In the genomic region with DNA sequence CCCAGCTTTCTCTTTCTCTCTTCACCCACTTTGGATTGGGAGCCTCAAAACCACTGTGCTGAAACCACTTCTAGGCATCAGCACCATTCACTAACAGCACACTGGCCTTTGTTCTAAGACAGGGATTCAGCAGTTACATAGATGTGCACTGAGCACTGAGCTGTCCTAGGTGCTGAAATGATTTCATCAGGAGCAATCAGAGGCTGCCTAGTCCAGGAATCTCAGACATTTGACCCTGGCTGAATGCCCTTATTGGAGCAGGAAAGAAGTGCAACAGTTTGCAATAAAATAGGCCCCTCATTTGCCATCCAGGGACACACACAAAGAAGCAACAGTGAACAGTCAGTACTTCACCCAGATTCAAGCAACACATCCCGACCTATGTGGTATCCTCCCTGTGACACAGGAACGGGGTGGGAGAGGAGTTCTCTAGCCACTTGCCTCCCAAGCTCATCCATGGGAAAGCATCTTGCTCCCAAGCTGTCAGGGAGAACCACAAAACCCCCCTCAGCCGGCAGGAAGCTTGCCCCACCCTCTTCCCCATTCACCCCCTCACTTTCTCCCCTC, we compare ENCODE assay signal across 2 cellular contexts.
A peak's percentile ranks its signal among the peaks of the same experiment; 100 is the strongest.
TF ChIP-seq lines count a peak whose summit lies in the region.

No MANE protein-coding gene starts in this region.

TF ChIP-seq in K562, 482 proteins besides CTCF, POLR2A, EP300 and RAD21 (continued from another document and continues in another):
- TF ChIP-seq EHMT2 (IDR thresholded peaks at IDR 0.05) (peak; percentile 98), SP1 (CRISPR knock-in tag; IDR thresholded peaks at IDR 0.05) (no peak), NR2C1 (IDR thresholded peaks at IDR 0.05) (no peak), NR2C1 (tag; IDR thresholded peaks at IDR 0.05) (no peak), SAFB (IDR thresholded peaks at IDR 0.05; ENCODE audit: borderline replicate concordance, low read depth, low read length) (no peak), CEBPG (CRISPR knock-in tag; IDR thresholded peaks at IDR 0.05) (no peak), CEBPG (tag; conservative IDR thresholded peaks at IDR 0.05 in 1 of 2, IDR thresholded peaks at IDR 0.05 in 1 of 2) (no peak), HDAC1 (IDR thresholded peaks at IDR 0.05) (no peak), HMG20B (CRISPR knock-in tag; IDR thresholded peaks at IDR 0.05) (no peak), POU5F1 (IDR thresholded peaks at IDR 0.05; ENCODE audit: borderline replicate concordance, low read depth, low read length, partially characterized antibody) (no peak), ZNF717 (CRISPR knock-in tag; IDR thresholded peaks at IDR 0.05) (no peak), CHCHD3 (CRISPR knock-in tag; IDR thresholded peaks at IDR 0.05) (no peak), ZNF695 (CRISPR knock-in tag; IDR thresholded peaks at IDR 0.05) (no peak), PURB (CRISPR knock-in tag; IDR thresholded peaks at IDR 0.05; ENCODE audit: low read depth) (no peak)
- TF ChIP-seq, protein P1, sequence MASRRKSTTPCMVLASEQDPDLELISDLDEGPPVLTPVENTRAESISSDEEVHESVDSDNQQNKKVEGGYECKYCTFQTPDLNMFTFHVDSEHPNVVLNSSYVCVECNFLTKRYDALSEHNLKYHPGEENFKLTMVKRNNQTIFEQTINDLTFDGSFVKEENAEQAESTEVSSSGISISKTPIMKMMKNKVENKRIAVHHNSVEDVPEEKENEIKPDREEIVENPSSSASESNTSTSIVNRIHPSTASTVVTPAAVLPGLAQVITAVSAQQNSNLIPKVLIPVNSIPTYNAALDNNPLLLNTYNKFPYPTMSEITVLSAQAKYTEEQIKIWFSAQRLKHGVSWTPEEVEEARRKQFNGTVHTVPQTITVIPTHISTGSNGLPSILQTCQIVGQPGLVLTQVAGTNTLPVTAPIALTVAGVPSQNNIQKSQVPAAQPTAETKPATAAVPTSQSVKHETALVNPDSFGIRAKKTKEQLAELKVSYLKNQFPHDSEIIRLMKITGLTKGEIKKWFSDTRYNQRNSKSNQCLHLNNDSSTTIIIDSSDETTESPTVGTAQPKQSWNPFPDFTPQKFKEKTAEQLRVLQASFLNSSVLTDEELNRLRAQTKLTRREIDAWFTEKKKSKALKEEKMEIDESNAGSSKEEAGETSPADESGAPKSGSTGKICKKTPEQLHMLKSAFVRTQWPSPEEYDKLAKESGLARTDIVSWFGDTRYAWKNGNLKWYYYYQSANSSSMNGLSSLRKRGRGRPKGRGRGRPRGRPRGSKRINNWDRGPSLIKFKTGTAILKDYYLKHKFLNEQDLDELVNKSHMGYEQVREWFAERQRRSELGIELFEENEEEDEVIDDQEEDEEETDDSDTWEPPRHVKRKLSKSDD (conservative IDR thresholded peaks at IDR 0.05; ENCODE audit: low read length), result no peak

TF ChIP-seq in HepG2, 621 proteins besides CTCF, POLR2A, EP300 and RAD21 (continued from another document and continues in another):
- TF ChIP-seq, protein P2, sequence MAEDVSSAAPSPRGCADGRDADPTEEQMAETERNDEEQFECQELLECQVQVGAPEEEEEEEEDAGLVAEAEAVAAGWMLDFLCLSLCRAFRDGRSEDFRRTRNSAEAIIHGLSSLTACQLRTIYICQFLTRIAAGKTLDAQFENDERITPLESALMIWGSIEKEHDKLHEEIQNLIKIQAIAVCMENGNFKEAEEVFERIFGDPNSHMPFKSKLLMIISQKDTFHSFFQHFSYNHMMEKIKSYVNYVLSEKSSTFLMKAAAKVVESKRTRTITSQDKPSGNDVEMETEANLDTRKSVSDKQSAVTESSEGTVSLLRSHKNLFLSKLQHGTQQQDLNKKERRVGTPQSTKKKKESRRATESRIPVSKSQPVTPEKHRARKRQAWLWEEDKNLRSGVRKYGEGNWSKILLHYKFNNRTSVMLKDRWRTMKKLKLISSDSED (CRISPR knock-in tag; IDR thresholded peaks at IDR 0.05), result no peak
- TF ChIP-seq MAZ (IDR thresholded peaks at IDR 0.05; ENCODE audit: borderline replicate concordance, low read depth, low read length) (no peak), MAZ (CRISPR knock-in tag; IDR thresholded peaks at IDR 0.05; ENCODE audit: low read depth) (peak; percentile 56; the same call in 1 of the 2 replicates), HHEX (CRISPR knock-in tag; IDR thresholded peaks at IDR 0.05) (no peak), NR2F1 (CRISPR knock-in tag; IDR thresholded peaks at IDR 0.05) (peak; percentile 51 to 65; a peak in 3 of 4 replicates), TSC22D2 (CRISPR knock-in tag; IDR thresholded peaks at IDR 0.05; ENCODE audit: borderline replicate concordance) (peak; percentile 99), MEIS2 (CRISPR knock-in tag; IDR thresholded peaks at IDR 0.05) (peak; percentile 94), ISL2 (CRISPR knock-in tag; IDR thresholded peaks at IDR 0.05) (peak; percentile 72), MEF2D (CRISPR knock-in tag; IDR thresholded peaks at IDR 0.05) (peak; percentile 93), SOX13 (IDR thresholded peaks at IDR 0.05) (no peak), SOX13 (CRISPR knock-in tag; conservative IDR thresholded peaks at IDR 0.05 in 1 of 2, IDR thresholded peaks at IDR 0.05 in 1 of 2) (peak in 1 of 2 experiments; percentile 70; a peak in 2 of 4 replicates), ZNF224 (CRISPR knock-in tag; IDR thresholded peaks at IDR 0.05) (no peak), ZNF326 (CRISPR knock-in tag; IDR thresholded peaks at IDR 0.05; ENCODE audit: borderline replicate concordance) (peak; percentile 76; the same call in 1 of the 2 replicates), ZNF547 (CRISPR knock-in tag; IDR thresholded peaks at IDR 0.05) (peak; percentile 88; the same call in 1 of the 2 replicates), WIZ (CRISPR knock-in tag; IDR thresholded peaks at IDR 0.05) (peak; percentile 100), ZFP1 (CRISPR knock-in tag; IDR thresholded peaks at IDR 0.05) (peak; percentile 95), FOXM1 (CRISPR knock-in tag; IDR thresholded peaks at IDR 0.05) (peak; percentile 76; the same call in 1 of the 2 replicates), ZNF34 (CRISPR knock-in tag; IDR thresholded peaks at IDR 0.05; ENCODE audit: borderline replicate concordance) (no peak), HNRNPUL1 (IDR thresholded peaks at IDR 0.05; ENCODE audit: low read depth, low read length) (no peak), PRMT3 (CRISPR knock-in tag; IDR thresholded peaks at IDR 0.05; ENCODE audit: borderline replicate concordance, low read depth) (no peak), NCOA2 (CRISPR knock-in tag; IDR thresholded peaks at IDR 0.05) (peak; percentile 79), SNAPC2 (CRISPR knock-in tag; IDR thresholded peaks at IDR 0.05) (peak; percentile 74), MAFK (conservative IDR thresholded peaks at IDR 0.05 in 1 of 2, IDR thresholded peaks at IDR 0.05 in 1 of 2; ENCODE audit: low read length in 2 of 2) (peak in 1 of 2 experiments; percentile 28; a peak in 2 of 4 replicates), ZSCAN30 (CRISPR knock-in tag; IDR thresholded peaks at IDR 0.05) (no peak), HES4 (CRISPR knock-in tag; IDR thresholded peaks at IDR 0.05; ENCODE audit: borderline replicate concordance) (peak; percentile 84), SETDB1 (CRISPR knock-in tag; IDR thresholded peaks at IDR 0.05; ENCODE audit: borderline replicate concordance) (no peak), GATA4 (IDR thresholded peaks at IDR 0.05; ENCODE audit: borderline replicate concordance, low read depth) (no peak), ZNF720 (CRISPR knock-in tag; IDR thresholded peaks at IDR 0.05) (peak; percentile 96; the same call in 1 of the 2 replicates), HNF4A (CRISPR knock-in tag; IDR thresholded peaks at IDR 0.05) (peak; percentile 52; the same call in 1 of the 2 replicates), SMAD9 (CRISPR knock-in tag; IDR thresholded peaks at IDR 0.05) (0 out of 2 replicates have a peak, but pooled peaks have one; percentile 63), ZNF138 (CRISPR knock-in tag; IDR thresholded peaks at IDR 0.05; ENCODE audit: low read depth) (peak; percentile 71; the same call in 1 of the 2 replicates)
- TF ChIP-seq, protein P3, sequence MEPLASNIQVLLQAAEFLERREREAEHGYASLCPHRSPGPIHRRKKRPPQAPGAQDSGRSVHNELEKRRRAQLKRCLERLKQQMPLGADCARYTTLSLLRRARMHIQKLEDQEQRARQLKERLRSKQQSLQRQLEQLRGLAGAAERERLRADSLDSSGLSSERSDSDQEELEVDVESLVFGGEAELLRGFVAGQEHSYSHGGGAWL (CRISPR knock-in tag; IDR thresholded peaks at IDR 0.05), result peak; percentile 59; the same call in 1 of the 2 replicates
- TF ChIP-seq, protein P4, sequence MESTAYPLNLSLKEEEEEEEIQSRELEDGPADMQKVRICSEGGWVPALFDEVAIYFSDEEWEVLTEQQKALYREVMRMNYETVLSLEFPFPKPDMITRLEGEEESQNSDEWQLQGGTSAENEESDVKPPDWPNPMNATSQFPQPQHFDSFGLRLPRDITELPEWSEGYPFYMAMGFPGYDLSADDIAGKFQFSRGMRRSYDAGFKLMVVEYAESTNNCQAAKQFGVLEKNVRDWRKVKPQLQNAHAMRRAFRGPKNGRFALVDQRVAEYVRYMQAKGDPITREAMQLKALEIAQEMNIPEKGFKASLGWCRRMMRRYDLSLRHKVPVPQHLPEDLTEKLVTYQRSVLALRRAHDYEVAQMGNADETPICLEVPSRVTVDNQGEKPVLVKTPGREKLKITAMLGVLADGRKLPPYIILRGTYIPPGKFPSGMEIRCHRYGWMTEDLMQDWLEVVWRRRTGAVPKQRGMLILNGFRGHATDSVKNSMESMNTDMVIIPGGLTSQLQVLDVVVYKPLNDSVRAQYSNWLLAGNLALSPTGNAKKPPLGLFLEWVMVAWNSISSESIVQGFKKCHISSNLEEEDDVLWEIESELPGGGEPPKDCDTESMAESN (CRISPR knock-in tag; conservative IDR thresholded peaks at IDR 0.05), result peak; percentile 100
- TF ChIP-seq, protein P5, sequence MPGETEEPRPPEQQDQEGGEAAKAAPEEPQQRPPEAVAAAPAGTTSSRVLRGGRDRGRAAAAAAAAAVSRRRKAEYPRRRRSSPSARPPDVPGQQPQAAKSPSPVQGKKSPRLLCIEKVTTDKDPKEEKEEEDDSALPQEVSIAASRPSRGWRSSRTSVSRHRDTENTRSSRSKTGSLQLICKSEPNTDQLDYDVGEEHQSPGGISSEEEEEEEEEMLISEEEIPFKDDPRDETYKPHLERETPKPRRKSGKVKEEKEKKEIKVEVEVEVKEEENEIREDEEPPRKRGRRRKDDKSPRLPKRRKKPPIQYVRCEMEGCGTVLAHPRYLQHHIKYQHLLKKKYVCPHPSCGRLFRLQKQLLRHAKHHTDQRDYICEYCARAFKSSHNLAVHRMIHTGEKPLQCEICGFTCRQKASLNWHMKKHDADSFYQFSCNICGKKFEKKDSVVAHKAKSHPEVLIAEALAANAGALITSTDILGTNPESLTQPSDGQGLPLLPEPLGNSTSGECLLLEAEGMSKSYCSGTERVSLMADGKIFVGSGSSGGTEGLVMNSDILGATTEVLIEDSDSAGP (CRISPR knock-in tag; IDR thresholded peaks at IDR 0.05; ENCODE audit: borderline replicate concordance), result no peak; the same call in 1 of the 2 replicates
- TF ChIP-seq, protein P6, sequence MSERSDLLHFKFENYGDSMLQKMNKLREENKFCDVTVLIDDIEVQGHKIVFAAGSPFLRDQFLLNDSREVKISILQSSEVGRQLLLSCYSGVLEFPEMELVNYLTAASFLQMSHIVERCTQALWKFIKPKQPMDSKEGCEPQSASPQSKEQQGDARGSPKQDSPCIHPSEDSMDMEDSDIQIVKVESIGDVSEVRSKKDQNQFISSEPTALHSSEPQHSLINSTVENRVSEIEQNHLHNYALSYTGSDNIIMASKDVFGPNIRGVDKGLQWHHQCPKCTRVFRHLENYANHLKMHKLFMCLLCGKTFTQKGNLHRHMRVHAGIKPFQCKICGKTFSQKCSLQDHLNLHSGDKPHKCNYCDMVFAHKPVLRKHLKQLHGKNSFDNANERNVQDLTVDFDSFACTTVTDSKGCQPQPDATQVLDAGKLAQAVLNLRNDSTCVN (CRISPR knock-in tag; IDR thresholded peaks at IDR 0.05; ENCODE audit: borderline replicate concordance), result peak; percentile 89
- TF ChIP-seq, protein P7, sequence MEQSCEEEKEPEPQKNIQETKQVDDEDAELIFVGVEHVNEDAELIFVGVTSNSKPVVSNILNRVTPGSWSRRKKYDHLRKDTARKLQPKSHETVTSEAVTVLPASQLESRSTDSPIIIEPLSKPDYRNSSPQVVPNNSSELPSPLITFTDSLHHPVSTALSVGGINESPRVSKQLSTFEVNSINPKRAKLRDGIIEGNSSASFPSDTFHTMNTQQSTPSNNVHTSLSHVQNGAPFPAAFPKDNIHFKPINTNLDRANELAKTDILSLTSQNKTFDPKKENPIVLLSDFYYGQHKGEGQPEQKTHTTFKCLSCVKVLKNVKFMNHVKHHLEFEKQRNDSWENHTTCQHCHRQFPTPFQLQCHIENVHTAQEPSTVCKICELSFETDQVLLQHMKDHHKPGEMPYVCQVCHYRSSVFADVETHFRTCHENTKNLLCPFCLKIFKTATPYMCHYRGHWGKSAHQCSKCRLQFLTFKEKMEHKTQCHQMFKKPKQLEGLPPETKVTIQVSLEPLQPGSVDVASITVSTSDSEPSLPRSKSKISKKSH (CRISPR knock-in tag; IDR thresholded peaks at IDR 0.05; ENCODE audit: borderline replicate concordance), result no peak
- TF ChIP-seq, protein P8, sequence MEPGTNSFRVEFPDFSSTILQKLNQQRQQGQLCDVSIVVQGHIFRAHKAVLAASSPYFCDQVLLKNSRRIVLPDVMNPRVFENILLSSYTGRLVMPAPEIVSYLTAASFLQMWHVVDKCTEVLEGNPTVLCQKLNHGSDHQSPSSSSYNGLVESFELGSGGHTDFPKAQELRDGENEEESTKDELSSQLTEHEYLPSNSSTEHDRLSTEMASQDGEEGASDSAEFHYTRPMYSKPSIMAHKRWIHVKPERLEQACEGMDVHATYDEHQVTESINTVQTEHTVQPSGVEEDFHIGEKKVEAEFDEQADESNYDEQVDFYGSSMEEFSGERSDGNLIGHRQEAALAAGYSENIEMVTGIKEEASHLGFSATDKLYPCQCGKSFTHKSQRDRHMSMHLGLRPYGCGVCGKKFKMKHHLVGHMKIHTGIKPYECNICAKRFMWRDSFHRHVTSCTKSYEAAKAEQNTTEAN (CRISPR knock-in tag; conservative IDR thresholded peaks at IDR 0.05), result peak; percentile 95
- TF ChIP-seq, protein P9, sequence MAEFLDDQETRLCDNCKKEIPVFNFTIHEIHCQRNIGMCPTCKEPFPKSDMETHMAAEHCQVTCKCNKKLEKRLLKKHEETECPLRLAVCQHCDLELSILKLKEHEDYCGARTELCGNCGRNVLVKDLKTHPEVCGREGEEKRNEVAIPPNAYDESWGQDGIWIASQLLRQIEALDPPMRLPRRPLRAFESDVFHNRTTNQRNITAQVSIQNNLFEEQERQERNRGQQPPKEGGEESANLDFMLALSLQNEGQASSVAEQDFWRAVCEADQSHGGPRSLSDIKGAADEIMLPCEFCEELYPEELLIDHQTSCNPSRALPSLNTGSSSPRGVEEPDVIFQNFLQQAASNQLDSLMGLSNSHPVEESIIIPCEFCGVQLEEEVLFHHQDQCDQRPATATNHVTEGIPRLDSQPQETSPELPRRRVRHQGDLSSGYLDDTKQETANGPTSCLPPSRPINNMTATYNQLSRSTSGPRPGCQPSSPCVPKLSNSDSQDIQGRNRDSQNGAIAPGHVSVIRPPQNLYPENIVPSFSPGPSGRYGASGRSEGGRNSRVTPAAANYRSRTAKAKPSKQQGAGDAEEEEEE (CRISPR knock-in tag; IDR thresholded peaks at IDR 0.05; ENCODE audit: borderline replicate concordance), result no peak
